ENCODE assay signal across 20 cellular contexts in the genomic region with DNA sequence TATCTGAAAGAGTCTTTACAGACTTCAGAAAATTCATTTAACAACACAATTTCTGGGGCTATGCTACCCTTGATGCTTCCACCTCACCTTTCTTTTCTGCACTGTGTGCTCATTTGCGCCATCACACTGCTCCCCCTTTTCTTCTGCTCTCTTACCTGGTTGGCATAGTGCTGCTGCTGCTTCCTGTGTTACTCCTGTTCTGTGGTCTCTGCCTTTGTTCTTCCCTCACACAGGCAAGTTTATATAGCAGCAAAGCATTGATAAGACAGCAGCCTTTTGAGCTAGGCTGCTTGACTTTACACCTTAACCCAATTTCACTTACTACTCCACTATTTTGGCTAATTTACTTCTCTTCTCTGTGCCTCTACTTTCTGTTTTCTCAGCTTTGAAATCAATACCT. TPM values are rescaled to one million over a fixed set of nuclear protein-coding genes. Genes with fewer than 3 reads are reported as not detected.
DNase-seq lines count a peak whose midpoint lies in the region; ATAC-seq and TF ChIP-seq lines count a peak whose summit lies in the region.
"Had no signal": no experiment of that assay in that cellular context is flagged by ENCODE, and none has a peak within 500 bp of the region (broad histone marks: within the 10 kb centered on the region; RNA-seq: fewer than 3 reads in every experiment).

No MANE protein-coding gene starts in this region.

- no peak overlapping the region for H4K5ac ChIP-seq in H9 (ENCODE audit: insufficient read length, low read depth, low read length)

- POLR2A ChIA-PET in naive thymus-derived CD8-positive, alpha-beta T cell (lab: Charles Lee): no interaction called here

- H3K9me3 Mint-ChIP-seq in H9: no peaks in the 10 kb centered on the region
- H3K9me3 Mint-ChIP-seq in naive thymus-derived CD8-positive, alpha-beta T cell: no peaks in the 10 kb centered on the region
- H3K9me3 Mint-ChIP-seq: CD8-positive, alpha-beta memory T cell; T-helper 1 cell treated with Interleukin-12 subunit alpha and Interleukin-12 subunit beta and Interleukin-4 antibody, amounts not matched to agents 30 μg/mL and 1 μg/mL, for 36 hours had no signal

- peaks cover 10 to 12% of the 10 kb centered on the region in 2 experiments for H3K4me1 Mint-ChIP-seq in H9
- peaks cover 0 to 14% (median 4%) of the 10 kb centered on the region in 4 donors for H3K4me1 Mint-ChIP-seq in naive thymus-derived CD8-positive, alpha-beta T cell
- H3K4me1 Mint-ChIP-seq: CD8-positive, alpha-beta memory T cell had no signal

- H3T11ph ChIP-seq in H9 (ENCODE audit: low read length): no peak overlapping the region

- no peak overlapping the region; a peak in 1 of 7 replicates for H3K27ac Mint-ChIP-seq in H9
- H3K27ac Mint-ChIP-seq in naive thymus-derived CD8-positive, alpha-beta T cell: no peak overlapping the region
- H3K27ac Mint-ChIP-seq: CD8-positive, alpha-beta memory T cell; T-helper 1 cell treated with Interleukin-12 subunit alpha and Interleukin-12 subunit beta and Interleukin-4 antibody, amounts not matched to agents 30 μg/mL and 1 μg/mL, for 36 hours had no signal

- H3K23me2 ChIP-seq in H9 (ENCODE audit: insufficient read length, low read depth, low read length, poor library complexity, severe bottlenecking): no peaks in the 10 kb centered on the region

- H4K8ac ChIP-seq in H9 (replicated peaks; ENCODE audit: insufficient read length, low read depth, low read length): no peak overlapping the region

- H2BK5ac ChIP-seq in H9 (ENCODE audit: insufficient read length, low read length): no peak overlapping the region

- no peak overlapping the region for H3K14ac ChIP-seq in H9 (ENCODE audit: insufficient read depth, low read length)

- no peak overlapping the region for H2BK20ac ChIP-seq in H9 (ENCODE audit: low read depth, low read length, poor library complexity, severe bottlenecking)

- H3K9me3 ChIP-seq in H9 (ENCODE audit: control insufficient read depth, low read depth, low read length): no peaks in the 10 kb centered on the region
- H3K9me3 ChIP-seq in SK-N-MC (ENCODE audit: low read depth, low read length): no peaks in the 10 kb centered on the region
- no peaks in the 10 kb centered on the region for H3K9me3 ChIP-seq in WERI-Rb-1 (ENCODE audit: severe bottlenecking)

- no peak overlapping the region for H2BK12ac ChIP-seq in H9 (ENCODE audit: insufficient read length, low read depth, low read length)

- TF ChIP-seq CTCF in H9 (conservative IDR thresholded peaks at IDR 0.05) (no peak), WERI-Rb-1 (IDR thresholded peaks at IDR 0.05; ENCODE audit: low read depth, low read length) (no peak)

- H3K79me2 ChIP-seq in H9 (ENCODE audit: insufficient read depth, low read length): no peaks in the 10 kb centered on the region

- H3K4me3 Mint-ChIP-seq in H9: no peak overlapping the region; a peak in 1 of 5 replicates
- H3K4me3 Mint-ChIP-seq in naive thymus-derived CD8-positive, alpha-beta T cell: no peak overlapping the region
- H3K4me3 Mint-ChIP-seq: CD8-positive, alpha-beta memory T cell; T-helper 1 cell treated with Interleukin-12 subunit alpha and Interleukin-12 subunit beta and Interleukin-4 antibody, amounts not matched to agents 30 μg/mL and 1 μg/mL, for 36 hours had no signal

- H3K79me1 ChIP-seq in H9 (ENCODE audit: insufficient read depth, low read depth, low read length, poor library complexity, severe bottlenecking): no peaks in the 10 kb centered on the region

- H3K4me3 ChIP-seq in SK-N-MC (no peak overlapping the region), WERI-Rb-1 (ENCODE audit: low read depth, low read length) (no peak overlapping the region)
- H3K4me3 ChIP-seq: K562 had no signal

- H3K36me3 ChIP-seq in SK-N-MC (ENCODE audit: insufficient read depth, low read length) (no peaks in the 10 kb centered on the region), WERI-Rb-1 (peaks cover 16% of the 10 kb centered on the region)

- H3K56ac ChIP-seq in H9 (ENCODE audit: insufficient read length, low read depth, low read length): no peak overlapping the region

- DNase-seq in DMS79 treated with DMSO at 0.1 percent for 48 hours (lab: John Stamatoyannopoulos, UW) (peak; percentile 46), DMS79 (lab: John Stamatoyannopoulos, UW) (no peak), H9 (no peak), SK-N-MC (ENCODE audit: low read depth, low spot score) (no peak), WERI-Rb-1 (no peak), AG20443 (ENCODE audit: low spot score) (no peak)
- peak in 2 of 10 donors; percentile 5 to 29 for DNase-seq in naive thymus-derived CD8-positive, alpha-beta T cell
- DNase-seq: 8988T, Calu3, DMS53, NCI-H1092, NCI-H146, NCI-H2029, NCI-H2171 treated with DMSO at 0.1 percent for 48 hours, NCI-H774, OCI-M1 had no signal

- no peak overlapping the region for H2AFZ ChIP-seq in H9 (ENCODE audit: low read length)

- H2BK120ac ChIP-seq in H9 (ENCODE audit: low read depth, low read length, poor library complexity, severe bottlenecking): no peak overlapping the region

- no peaks in the 10 kb centered on the region for H3K27me3 ChIP-seq in H9 (ENCODE audit: insufficient read depth, low read length)
- H3K27me3 ChIP-seq in WERI-Rb-1 (ENCODE audit: insufficient read depth, low read depth, severe bottlenecking): no peaks in the 10 kb centered on the region

- no CpG with 5 or more reads among the region's 1 CpG for WGBS in H9 (ENCODE audit: extremely low coverage, insufficient read length, low lambda C conversion rate)

- no peak overlapping the region for H3K4me2 ChIP-seq in H9 (ENCODE audit: insufficient read depth, insufficient read length, low read length)

- no peaks in the 10 kb centered on the region for H3K27me3 Mint-ChIP-seq in H9 (ENCODE audit: low read depth)
- peaks cover 0 to 12% (median 5%) of the 10 kb centered on the region in 5 donors for H3K27me3 Mint-ChIP-seq in naive thymus-derived CD8-positive, alpha-beta T cell

- no peak overlapping the region for H3K9ac ChIP-seq in H9 (ENCODE audit: extremely low read depth, insufficient read length, low read length)
- no peak overlapping the region for H3K9ac ChIP-seq in SK-N-MC (ENCODE audit: insufficient read length)

- H3K4ac ChIP-seq in H9 (ENCODE audit: low read depth, low read length): no peak overlapping the region

- peak; percentile 57 to 59 for ATAC-seq in naive thymus-derived CD8-positive, alpha-beta T cell
- ATAC-seq: K562 had no signal

- no peaks in the 10 kb centered on the region for H3K36me3 Mint-ChIP-seq in H9 (ENCODE audit: insufficient read depth in 1 of 3, low read depth in 3 of 3)
- H3K36me3 Mint-ChIP-seq in naive thymus-derived CD8-positive, alpha-beta T cell: no peaks in the 10 kb centered on the region
- H3K36me3 Mint-ChIP-seq: CD8-positive, alpha-beta memory T cell had no signal

- peaks cover 4% of the 10 kb centered on the region; the same call in 1 of the 2 replicates for H3K4me1 ChIP-seq in H9 (ENCODE audit: insufficient read depth, low read length)

- H3K27ac ChIP-seq in H9 (ENCODE audit: insufficient read length, low read depth, low read length) (peak overlapping the region; percentile 6), SK-N-MC (peak overlapping the region; percentile 18; the same call in 1 of the 2 replicates), WERI-Rb-1 (no peak overlapping the region)
- H3K27ac ChIP-seq: C4-2B had no signal

- H2BK15ac ChIP-seq in H9 (ENCODE audit: low read depth, low read length): no peak overlapping the region

- no peak overlapping the region for H3K18ac ChIP-seq in H9 (ENCODE audit: insufficient read length, low read depth, low read length)

- H4K20me1 ChIP-seq in H9 (ENCODE audit: control insufficient read depth, insufficient read depth, insufficient read length): no peaks in the 10 kb centered on the region

- H4K91ac ChIP-seq in H9 (ENCODE audit: insufficient read length, low read depth, low read length): no peak overlapping the region

- H2AK5ac ChIP-seq in H9 (ENCODE audit: insufficient read length, low read length): no peak overlapping the region

- H3K23ac ChIP-seq in H9 (ENCODE audit: insufficient read length, low read depth, low read length): no peak overlapping the region

RNA-seq across cellular contexts. Expression of a gene that starts 18.3 kb away (rescaled TPM):
- total RNA-seq in H9 (2021): 1.5 and 1.6 TPM in 2 replicates
- total RNA-seq in naive thymus-derived CD8-positive, alpha-beta T cell: not detected
- not detected for polyA plus RNA-seq in naive thymus-derived CD8-positive, alpha-beta T cell
- total RNA-seq: Calu3; CD8-positive, alpha-beta memory T cell had no signal
- polyA plus RNA-seq: CD8-positive, alpha-beta memory T cell had no signal
